ENCODE assay signal across 8 cellular contexts in genomic region chr1:222465211-222466041, GRCh38.
A peak's percentile ranks its signal among the peaks of the same experiment; 100 is the strongest.
DNase-seq lines count a peak whose midpoint lies in the region; ATAC-seq and TF ChIP-seq lines count a peak whose summit lies in the region.

No MANE protein-coding gene starts in this region.

- TF ChIP-seq POLR2A in GM18951 (IDR thresholded peaks at IDR 0.05; ENCODE audit: extremely low read depth, insufficient read depth, insufficient read length) = peak; percentile 46

- intact Hi-C loops in activated CD4-positive, alpha-beta T cell treated with anti-CD3 and anti-CD28 coated beads for 36 hours (cut with DNase I, micrococcal nuclease) = loop anchor here (1.0 to 10.0 kb wide), 13 partner anchors 124 to 721 kb away; partner anchors contain the start of genes AIDA (in 2 of the 2), BROX (in 2 of the 2), MIA3 (in 2 of the 2) and DISP1 (in 1 of the 2)
- intact Hi-C loops in colonic mucosa (cut with DNase I) = loop anchor here (2.0 to 10.0 kb wide), 3 partner anchors 169 to 617 kb away; no protein-coding TSS in a partner anchor

- peak overlapping the region; percentile 14 for H3K4me3 ChIP-seq in colonic mucosa

- H3K36me3 ChIP-seq in colonic mucosa = no peaks in the 10 kb centered on the region

- no peaks in the 10 kb centered on the region for H3K27me3 ChIP-seq in colonic mucosa

- peak; percentile 97 for DNase-seq in AG20443 (ENCODE audit: low spot score)
- peak; percentile 82 for DNase-seq in NCI-H446 treated with DMSO at 0.1 percent for 48 hours (lab: John Stamatoyannopoulos, UW)
- peak; percentile 88 for DNase-seq in activated CD4-positive, alpha-beta T cell treated with anti-CD3 and anti-CD28 coated beads for 36 hours
- DNase-seq in colonic mucosa = peak; percentile 86
- peak; percentile 95 for DNase-seq in left lobe of liver (ENCODE audit: low spot score)
- peak; percentile 79 to 81 for DNase-seq in stimulated activated CD4-positive, alpha-beta T cell treated with anti-CD3 and anti-CD28 coated beads, Interleukin-2, amount 100 ng/mL, for 24 hours

- H3K27ac ChIP-seq in colonic mucosa = peak overlapping the region; percentile 72

- H3K4me1 Mint-ChIP-seq in activated CD4-positive, alpha-beta T cell treated with anti-CD3 and anti-CD28 coated beads for 36 hours = peaks cover 11% of the 10 kb centered on the region

- in situ Hi-C loops in GM18951 (cut with MboI; ENCODE audit: low sequenced_read_pairs, unreplicated experiment) = loop anchor here (25.0 kb wide), 1 partner anchor 622 kb away; no protein-coding TSS in a partner anchor

- peak overlapping the region; percentile 85 for H3K27ac Mint-ChIP-seq in activated CD4-positive, alpha-beta T cell treated with anti-CD3 and anti-CD28 coated beads for 36 hours

- peak overlapping the region; percentile 38 to 71 for H3K9ac ChIP-seq in colonic mucosa (ENCODE audit: low read depth in 2 of 2, low read length in 2 of 2)

- no peaks in the 10 kb centered on the region for H3K36me3 Mint-ChIP-seq in activated CD4-positive, alpha-beta T cell treated with anti-CD3 and anti-CD28 coated beads for 36 hours (ENCODE audit: low read depth)

- peak overlapping the region; percentile 63 for H3K4me3 Mint-ChIP-seq in activated CD4-positive, alpha-beta T cell treated with anti-CD3 and anti-CD28 coated beads for 36 hours

- TF ChIP-seq CTCF in colonic mucosa (IDR thresholded peaks at IDR 0.05) = peak; percentile 100

- POLR2A ChIA-PET in activated CD4-positive, alpha-beta T cell treated with anti-CD3 and anti-CD28 coated beads for 36 hours (lab: Charles Lee) = no interaction called here

- peak; percentile 85 for ATAC-seq in HG03175 (IDR thresholded peaks at IDR 0.05; ENCODE audit: unreplicated experiment)
- peak; percentile 93 for ATAC-seq in activated CD4-positive, alpha-beta T cell treated with anti-CD3 and anti-CD28 coated beads for 36 hours
- peak; percentile 98 for ATAC-seq in left lobe of liver

- H3K9me3 ChIP-seq in colonic mucosa = no peaks in the 10 kb centered on the region

- H3K4me1 ChIP-seq in colonic mucosa = no peaks in the 10 kb centered on the region

- no peaks in the 10 kb centered on the region for H3K9me3 Mint-ChIP-seq in activated CD4-positive, alpha-beta T cell treated with anti-CD3 and anti-CD28 coated beads for 36 hours (ENCODE audit: low read depth)

- CTCF ChIA-PET in activated CD4-positive, alpha-beta T cell treated with anti-CD3 and anti-CD28 coated beads for 36 hours (lab: Charles Lee) = interaction anchor here (0.6 to 5.4 kb wide), 20 partner anchors 8 to 1649 kb away, joined by 3 to 56 read pairs (median 3); no protein-coding TSS in a partner anchor

- no peaks in the 10 kb centered on the region for H3K27me3 Mint-ChIP-seq in activated CD4-positive, alpha-beta T cell treated with anti-CD3 and anti-CD28 coated beads for 36 hours

Comparison
In these comparisons a context has a peak if more than half of its experiments do, and no peak if none do; other contexts are left out.
1. Peak in every context shown above with its lines: DNase-seq, ATAC-seq, H3K4me3 ChIP-seq and H3K27ac ChIP-seq.